In the genomic region with DNA sequence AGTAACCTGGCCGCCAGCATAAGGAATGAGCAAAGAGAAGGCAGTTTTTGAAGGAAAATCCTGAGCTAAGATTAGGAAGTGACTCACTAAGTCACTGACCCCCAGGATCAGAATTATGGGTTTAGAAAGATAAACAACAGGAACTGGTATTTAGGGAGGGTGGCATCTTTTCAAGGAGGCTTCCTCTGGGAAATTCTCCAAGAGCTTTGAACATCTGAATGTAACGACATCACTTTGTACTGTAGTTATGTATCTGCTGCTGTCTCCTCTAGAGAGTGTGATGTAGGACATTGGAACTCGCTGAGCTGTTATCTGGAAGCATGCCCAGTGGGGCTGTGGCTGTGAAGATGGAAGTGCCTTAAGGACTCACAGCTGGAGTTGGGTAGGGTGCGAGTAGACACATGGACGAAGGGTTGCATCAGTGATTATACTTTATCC, we compare ENCODE assay signal across 12 cellular contexts.
DNase-seq lines count a peak whose midpoint lies in the region; ATAC-seq and TF ChIP-seq lines count a peak whose summit lies in the region.
"Had no signal": no experiment of that assay in that cellular context is flagged by ENCODE, and none has a peak within 500 bp of the region (broad histone marks: within the 10 kb centered on the region; RNA-seq: fewer than 3 reads in every experiment).

No MANE protein-coding gene starts in this region.

- H3K4ac ChIP-seq in mesenchymal stem cell (ENCODE audit: low read depth in 1 of 2, low read length in 2 of 2) = no peak overlapping the region

- no peaks in the 10 kb centered on the region for H3K36me3 ChIP-seq in colonic mucosa
- H3K36me3 ChIP-seq in mesenchymal stem cell (ENCODE audit: control insufficient read depth in 1 of 2, insufficient read depth in 2 of 2, low read depth in 1 of 2, low read length in 2 of 2) = no peaks in the 10 kb centered on the region
- H3K36me3 ChIP-seq: neutrophil had no signal

- intact Hi-C loops in colonic mucosa (cut with DNase I) = no loop called here

- peak; percentile 96 for DNase-seq in AG08395 (ENCODE audit: low spot score)
- peak; percentile 93 for DNase-seq in M059J (ENCODE audit: low read depth)
- peak; percentile 39 for DNase-seq in colonic mucosa
- DNase-seq in mesenchymal stem cell = peak; percentile 98
- DNase-seq in stimulated activated CD8-positive, alpha-beta memory T cell treated with anti-CD3 and anti-CD28 coated beads, Interleukin-4, amount 100 ng/mL, for 48 hours = no peak
- DNase-seq in GM19238 (ENCODE audit: insufficient read length, low spot score) = no peak
- no peak for DNase-seq in erythroblast (lab: John Stamatoyannopoulos, UW)
- DNase-seq: activated naive CD8-positive, alpha-beta T cell treated with anti-CD3 and anti-CD28 coated beads, Interleukin-2, amount 10 ng/mL, durations not matched to agents 7 days and 5 days; CD4-positive, alpha-beta memory T cell had no signal

- H3K18ac ChIP-seq in mesenchymal stem cell (ENCODE audit: low read depth in 1 of 2, low read length in 2 of 2) = peak overlapping the region in 1 of 2 experiments; percentile 54

- H2AK5ac ChIP-seq in mesenchymal stem cell (ENCODE audit: low read length, severe bottlenecking) = no peak overlapping the region

- H3K9me3 ChIP-seq in colonic mucosa (no peaks in the 10 kb centered on the region), mesenchymal stem cell (ENCODE audit: control insufficient read depth, low read length) (no peaks in the 10 kb centered on the region)
- H3K9me3 ChIP-seq: neutrophil had no signal

- H3K9ac ChIP-seq in colonic mucosa (ENCODE audit: low read depth in 2 of 2, low read length in 2 of 2) (no peak overlapping the region), mesenchymal stem cell (ENCODE audit: low read length) (peak overlapping the region; percentile 59)

- 4% methylated on average over 5 of the region's 5 CpGs for WGBS in mesenchymal stem cell

- no peak for ATAC-seq in GM18867 (IDR thresholded peaks at IDR 0.05; ENCODE audit: unreplicated experiment)
- ATAC-seq: activated CD4-positive, CD25-positive, alpha-beta regulatory T cell treated with anti-CD3 and anti-CD28 coated beads, Interleukin-2, amount 50 U/mL, for 24 hours had no signal

- H3K23ac ChIP-seq in mesenchymal stem cell (ENCODE audit: low read length in 2 of 2) = no peak overlapping the region

- H2AFZ ChIP-seq in mesenchymal stem cell (ENCODE audit: low read depth, low read length) = no peak overlapping the region

- H3K27me3 ChIP-seq in colonic mucosa = no peaks in the 10 kb centered on the region
- no peaks in the 10 kb centered on the region for H3K27me3 ChIP-seq in mesenchymal stem cell (ENCODE audit: control insufficient read depth in 1 of 2, insufficient read depth in 1 of 2, low read length in 2 of 2)
- H3K27me3 ChIP-seq: neutrophil had no signal

- no peak overlapping the region for H2BK120ac ChIP-seq in mesenchymal stem cell (ENCODE audit: low read depth, low read length)

- H2BK15ac ChIP-seq in mesenchymal stem cell (ENCODE audit: low read depth, poor library complexity, severe bottlenecking) = no peak overlapping the region

- TF ChIP-seq CTCF in colonic mucosa (IDR thresholded peaks at IDR 0.05) = no peak

- no peak overlapping the region for H2BK5ac ChIP-seq in mesenchymal stem cell (ENCODE audit: low read depth, low read length, poor library complexity, severe bottlenecking)

- no peaks in the 10 kb centered on the region for H3K4me1 ChIP-seq in colonic mucosa
- no peaks in the 10 kb centered on the region for H3K4me1 ChIP-seq in mesenchymal stem cell (ENCODE audit: control insufficient read depth, insufficient read depth, low read depth, low read length)

- H3K4me3 ChIP-seq in colonic mucosa (no peak overlapping the region), mesenchymal stem cell (ENCODE audit: insufficient read depth in 1 of 2, low read depth in 1 of 2, low read length in 2 of 2) (no peak overlapping the region)

- TF ChIP-seq POLR2A in erythroblast (IDR thresholded peaks at IDR 0.05; ENCODE audit: low read length) = no peak

- no peak overlapping the region for H3K4me2 ChIP-seq in mesenchymal stem cell (ENCODE audit: low read length, poor library complexity, severe bottlenecking)

- no peak overlapping the region for H3K14ac ChIP-seq in mesenchymal stem cell (ENCODE audit: low read length in 2 of 2)

- H4K91ac ChIP-seq in mesenchymal stem cell (ENCODE audit: low read length) = no peak overlapping the region

- H3K79me1 ChIP-seq in mesenchymal stem cell (replicated peaks; ENCODE audit: low read length, poor library complexity, severe bottlenecking) = no peaks in the 10 kb centered on the region

- H3K27ac ChIP-seq in colonic mucosa (no peak overlapping the region), mesenchymal stem cell (ENCODE audit: low read length, poor library complexity, severe bottlenecking) (peak overlapping the region; percentile 87)
- H3K27ac ChIP-seq: neutrophil had no signal

- no peak overlapping the region for H2BK12ac ChIP-seq in mesenchymal stem cell (ENCODE audit: low read length in 2 of 2)

- H4K8ac ChIP-seq in mesenchymal stem cell (ENCODE audit: low read length) = no peak overlapping the region

Comparison
In these comparisons a context has a peak if more than half of its experiments do, and no peak if none do; other contexts are left out.
1. DNase-seq: peak in AG08395 (single experiment), M059J (single experiment), colonic mucosa (single experiment) and mesenchymal stem cell (single experiment); none in stimulated activated CD8-positive, alpha-beta memory T cell treated with anti-CD3 and anti-CD28 coated beads, Interleukin-4, amount 100 ng/mL, for 48 hours (single experiment), GM19238 (single experiment) and erythroblast (0 of 2).